In the genomic region with DNA sequence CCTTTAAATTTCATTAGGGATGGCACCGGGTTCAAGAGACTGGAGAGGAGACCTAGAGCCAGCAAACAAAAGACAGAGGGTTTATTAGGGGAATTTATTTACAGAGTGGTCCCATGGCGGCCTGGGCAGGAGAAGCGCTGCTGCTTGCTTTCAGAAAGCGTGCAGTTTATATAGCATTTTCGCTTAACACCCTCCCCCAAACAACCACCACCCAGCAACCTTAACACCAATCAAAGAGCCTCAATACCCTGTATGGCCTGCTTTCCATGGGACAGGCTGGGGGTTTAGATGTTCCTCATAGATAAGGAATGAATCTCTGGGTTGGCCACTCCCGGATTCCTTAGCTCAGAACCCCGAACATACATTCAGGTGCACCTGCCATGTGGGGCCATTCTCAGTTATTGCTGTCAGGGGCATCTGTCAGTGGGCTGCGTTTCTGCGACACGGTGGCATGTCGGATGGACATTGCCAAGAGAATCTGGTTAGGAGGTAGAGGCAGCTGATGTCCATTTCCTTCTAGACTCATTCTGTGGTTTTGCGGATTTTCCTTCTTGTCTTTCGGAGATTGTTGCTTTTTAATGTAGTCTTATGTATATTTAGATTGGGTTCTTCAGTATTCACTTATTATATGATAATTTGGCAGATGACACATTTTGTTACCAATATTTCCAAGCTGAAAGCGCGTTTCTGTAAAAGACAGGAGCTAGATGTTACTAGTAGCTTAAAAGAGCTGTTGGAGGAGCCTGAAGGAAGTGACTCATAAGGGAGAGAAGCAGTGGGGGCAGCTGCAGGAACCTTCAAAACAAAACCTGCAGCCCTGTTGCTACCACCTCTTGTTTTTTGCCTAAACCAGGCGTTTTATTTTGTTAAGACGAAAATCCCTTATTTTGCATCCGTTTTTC, we compare ENCODE assay signal across 10 cellular contexts. TPM values are rescaled to one million over a fixed set of nuclear protein-coding genes. Genes with fewer than 3 reads are reported as not detected.
A peak's percentile ranks its signal among the peaks of the same experiment; 100 is the strongest.
DNase-seq lines count a peak whose midpoint lies in the region; ATAC-seq, FAIRE-seq and TF ChIP-seq lines count a peak whose summit lies in the region.
"Had no signal": no experiment of that assay in that cellular context is flagged by ENCODE, and none has a peak within 500 bp of the region (broad histone marks: within the 10 kb centered on the region; RNA-seq: fewer than 3 reads in every experiment).

No MANE protein-coding gene starts in this region.

- H3K4me3 ChIP-seq in breast epithelium (no peak overlapping the region), endodermal cell (ENCODE audit: low read length) (peak overlapping the region; percentile 44), subcutaneous abdominal adipose tissue (ENCODE audit: low read depth in 1 of 5, low read length in 5 of 5) (peak overlapping the region in 3 of 5 donors; percentile 8 to 34 (median 32))

- POLR2A ChIA-PET in MCF 10A (lab: Yijun Ruan, JAX): interaction anchor here (1.2 to 1.3 kb wide), 2 partner anchors 10 to 247 kb away, joined by 6 to 9 read pairs; no protein-coding TSS in a partner anchor
- POLR2A ChIA-PET in RWPE1 (lab: Yijun Ruan, JAX; ENCODE audit: low non-redundant PET): no interaction called here

- DNase-seq in MCF 10A (ENCODE audit: unreplicated experiment): peak; percentile 62
- no peak for DNase-seq in breast epithelium (ENCODE audit: low spot score in 2 of 2)
- DNase-seq in RWPE1 (ENCODE audit: low spot score): peak; percentile 71
- DNase-seq in endodermal cell: peak; percentile 66
- no peak for DNase-seq in GM12891 (ENCODE audit: insufficient read length, low spot score)
- DNase-seq in NCI-H446 treated with DMSO at 0.1 percent for 48 hours (lab: John Stamatoyannopoulos, UW): no peak
- DNase-seq: stimulated activated CD4-positive, alpha-beta T cell treated with anti-CD3 and anti-CD28 coated beads, Interleukin-2, amount 100 ng/mL, for 24 hours had no signal

- H3K9me3 Mint-ChIP-seq in MCF 10A (ENCODE audit: unreplicated experiment) (no peaks in the 10 kb centered on the region), endodermal cell (no peaks in the 10 kb centered on the region)

- BruUV-seq in MCF 10A (replicated peaks; lab: Mats Ljungman, UMichigan): no TSS peak

- H3K4me3 Mint-ChIP-seq in MCF 10A (ENCODE audit: unreplicated experiment): peak overlapping the region; percentile 38
- peak overlapping the region; percentile 28 for H3K4me3 Mint-ChIP-seq in endodermal cell

- H3K36me3 Mint-ChIP-seq in MCF 10A (ENCODE audit: insufficient read depth, unreplicated experiment) (no peaks in the 10 kb centered on the region), endodermal cell (ENCODE audit: low read depth) (peaks cover 2% of the 10 kb centered on the region)

- no peak for TF ChIP-seq CTCF in MCF 10A (IDR thresholded peaks at IDR 0.05; ENCODE audit: unreplicated experiment)
- no peak for TF ChIP-seq CTCF in breast epithelium (IDR thresholded peaks at IDR 0.05)
- no peak for TF ChIP-seq CTCF in RWPE1 (conservative IDR thresholded peaks at IDR 0.05; ENCODE audit: low read depth)
- no peak for TF ChIP-seq CTCF in endodermal cell (conservative IDR thresholded peaks at IDR 0.05)

- H3K4me1 Mint-ChIP-seq in MCF 10A (ENCODE audit: insufficient read depth, unreplicated experiment) (peaks cover 31% of the 10 kb centered on the region), endodermal cell (peaks cover 66% of the 10 kb centered on the region)

- FAIRE-seq in GM12891 (lab: Jason Lieb, UNC): no peak

- no peak for TF ChIP-seq POLR2A in breast epithelium (IDR thresholded peaks at IDR 0.05)
- TF ChIP-seq POLR2A in GM12891 (IDR thresholded peaks at IDR 0.05; ENCODE audit: low read depth, low read length): no peak

- H3K27ac ChIP-seq in breast epithelium (no peak overlapping the region), RWPE1 (peak overlapping the region; percentile 48; the same call in 1 of the 2 replicates), endodermal cell (ENCODE audit: low read depth, low read length) (peak overlapping the region; percentile 55), subcutaneous abdominal adipose tissue (ENCODE audit: low read depth, low read length) (no peak overlapping the region)
- H3K27ac ChIP-seq: VCaP had no signal

- WGBS in endodermal cell (ENCODE audit: insufficient coverage in 1 of 2, insufficient read length in 1 of 2), 2 experiments: 41 to 66% methylated on average over 8 to 17 of the region's 18 CpGs

- H3K9ac ChIP-seq in endodermal cell (ENCODE audit: extremely low read depth, low read length, poor library complexity, severe bottlenecking) (no peak overlapping the region), subcutaneous abdominal adipose tissue (ENCODE audit: low read length in 5 of 5) (no peak overlapping the region)

- CTCF ChIA-PET in MCF 10A (lab: Yijun Ruan, JAX): interaction anchor here (0.5 to 1.4 kb wide), 5 partner anchors 17 to 390 kb away, joined by 3 to 5 read pairs (median 3); no protein-coding TSS in a partner anchor
- CTCF ChIA-PET in RWPE1 (lab: Yijun Ruan, JAX): interaction anchor here (0.5 to 0.6 kb wide), 2 partner anchors 17 to 367 kb away, joined by 3 read pairs; no protein-coding TSS in a partner anchor

- no peaks in the 10 kb centered on the region for H3K27me3 Mint-ChIP-seq in MCF 10A (ENCODE audit: insufficient read depth, unreplicated experiment)
- peaks cover 6% of the 10 kb centered on the region for H3K27me3 Mint-ChIP-seq in endodermal cell (ENCODE audit: insufficient read depth)

- no peak for ATAC-seq in HG03139 (IDR thresholded peaks at IDR 0.05; ENCODE audit: unreplicated experiment)

- no peaks in the 10 kb centered on the region for H3K9me3 ChIP-seq in breast epithelium
- no peaks in the 10 kb centered on the region for H3K9me3 ChIP-seq in endodermal cell (ENCODE audit: control insufficient read depth, low read length)
- H3K9me3 ChIP-seq in subcutaneous abdominal adipose tissue (ENCODE audit: control insufficient read depth in 5 of 5, low read length in 5 of 5): no peaks in the 10 kb centered on the region

- peaks cover 0 to 2% of the 10 kb centered on the region in 2 donors for H3K4me1 ChIP-seq in breast epithelium
- peaks cover 22% of the 10 kb centered on the region for H3K4me1 ChIP-seq in endodermal cell (ENCODE audit: control insufficient read depth, insufficient read depth, low read length)
- H3K4me1 ChIP-seq in subcutaneous abdominal adipose tissue (ENCODE audit: control insufficient read depth in 5 of 5, insufficient read depth in 5 of 5, low read length in 5 of 5): peaks cover 2 to 65% (median 39%) of the 10 kb centered on the region in 5 donors

- H3K27ac Mint-ChIP-seq in MCF 10A (ENCODE audit: low read depth, unreplicated experiment): peak overlapping the region; percentile 51
- H3K27ac Mint-ChIP-seq in endodermal cell: peak overlapping the region; percentile 80

- H3K36me3 ChIP-seq in breast epithelium: no peaks in the 10 kb centered on the region
- H3K36me3 ChIP-seq in endodermal cell (ENCODE audit: control insufficient read depth, insufficient read depth, low read length): no peaks in the 10 kb centered on the region
- H3K36me3 ChIP-seq in subcutaneous abdominal adipose tissue (ENCODE audit: control insufficient read depth in 5 of 5, insufficient read depth in 5 of 5, low read length in 5 of 5): no peaks in the 10 kb centered on the region

- H3K27me3 ChIP-seq in breast epithelium (no peaks in the 10 kb centered on the region), endodermal cell (ENCODE audit: control insufficient read depth, insufficient read depth, low read length, poor library complexity, severe bottlenecking) (no peaks in the 10 kb centered on the region), subcutaneous abdominal adipose tissue (ENCODE audit: control insufficient read depth in 5 of 5, insufficient read depth in 4 of 5, low read length in 5 of 5) (no peaks in the 10 kb centered on the region)

- intact Hi-C loops in MCF 10A (cut with micrococcal nuclease): no loop called here
- intact Hi-C loops in breast epithelium (cut with DNase I; ENCODE audit: low total_unique reads): loop anchor here (2.0 kb wide), 1 partner anchor 54 kb away; no protein-coding TSS in a partner anchor

TF ChIP-seq in GM12891, 5 proteins besides CTCF, POLR2A, EP300 and RAD21:
- TF ChIP-seq POU2F2 (IDR thresholded peaks at IDR 0.05; ENCODE audit: low read depth, low read length) (no peak), SPI1 (IDR thresholded peaks at IDR 0.05; ENCODE audit: low read depth, low read length) (no peak), TAF1 (IDR thresholded peaks at IDR 0.05; ENCODE audit: low read depth, low read length) (no peak), POLR2AphosphoS5 (IDR thresholded peaks at IDR 0.05; ENCODE audit: low read depth, low read length) (no peak), PAX5 (IDR thresholded peaks at IDR 0.05; ENCODE audit: insufficient read depth, low read length, severe bottlenecking) (no peak)

RNA-seq across cellular contexts. Expression of a gene that starts 7.2 kb away (rescaled TPM):
- total RNA-seq in MCF 10A (2022): 41.3 and 42.4 TPM in 2 replicates
- 10 to 100 TPM; 19.7 to 27.1 (median 25.9) TPM for total RNA-seq in breast epithelium
- total RNA-seq in endodermal cell: 10 to 100 TPM; 32.8 to 34.7 TPM
- polyA plus RNA-seq in endodermal cell (2013, experiment 1 of 2): 25.9 TPM
- 25.0 TPM for polyA plus RNA-seq in endodermal cell (2013, experiment 2 of 2)
- polyA plus RNA-seq in GM12891 (2012; ENCODE audit: low read depth, missing spikeins): 0.41 TPM

Comparison
In these comparisons a context has a peak if more than half of its experiments do, and no peak if none do; other contexts are left out.
1. DNase-seq: peak in MCF 10A (single experiment), RWPE1 (single experiment) and endodermal cell (single experiment); none in breast epithelium (0 of 2), GM12891 (single experiment) and NCI-H446 treated with DMSO at 0.1 percent for 48 hours (single experiment).
2. H3K27ac ChIP-seq: peak in RWPE1 (single experiment) and endodermal cell (single experiment); none in breast epithelium (0 of 2) and subcutaneous abdominal adipose tissue (single experiment).
3. H3K4me3 ChIP-seq: peak in endodermal cell (single experiment) and subcutaneous abdominal adipose tissue (3 of 5); none in breast epithelium (0 of 3).